In genomic region chr19:42280761-42281174, GRCh38 we compare ENCODE assay signal across 6 cellular contexts.
A peak's percentile ranks its signal among the peaks of the same experiment; 100 is the strongest.
DNase-seq lines count a peak whose midpoint lies in the region; TF ChIP-seq lines count a peak whose summit lies in the region.

No MANE protein-coding gene starts in this region.

- POLR2A ChIA-PET in HEK293T (lab: Yijun Ruan, JAX), result interaction anchor here (1.2 to 6.3 kb wide), 5 partner anchors 22 to 116 kb away, joined by 5 to 140 read pairs (median 8); partner anchors contain the start of genes GSK3A, PAFAH1B3 and PRR19

- no peaks in the 10 kb centered on the region for H3K9me3 ChIP-seq in HUES6 (ENCODE audit: control insufficient read depth, insufficient read depth, low read depth, low read length)
- H3K9me3 ChIP-seq in mucosa of stomach (ENCODE audit: control insufficient read depth, low read length), result no peaks in the 10 kb centered on the region

- H3K27ac ChIP-seq in HUES6 (ENCODE audit: low read depth, low read length), result peak overlapping the region; percentile 72; the same call in 1 of the 2 replicates

- no peaks in the 10 kb centered on the region for H3K36me3 ChIP-seq in HUES6 (ENCODE audit: control insufficient read depth, insufficient read depth, low read length)
- no peaks in the 10 kb centered on the region for H3K36me3 ChIP-seq in mucosa of stomach (ENCODE audit: control insufficient read depth, insufficient read depth, low read length)

- H3K4me3 ChIP-seq in HUES6 (ENCODE audit: low read depth, low read length) (peak overlapping the region; percentile 85), mucosa of stomach (ENCODE audit: low read length) (peak overlapping the region; percentile 79)

- H3K9ac ChIP-seq in HUES6 (ENCODE audit: low read length) (peak overlapping the region; percentile 68), mucosa of stomach (ENCODE audit: low read length) (peak overlapping the region; percentile 61)

- H3K27me3 ChIP-seq in HUES6 (ENCODE audit: control insufficient read depth, insufficient read depth, low read length) (no peaks in the 10 kb centered on the region), mucosa of stomach (ENCODE audit: control insufficient read depth, insufficient read depth, low read length) (no peaks in the 10 kb centered on the region)

- DNase-seq in anterior cingulate cortex (lab: John Stamatoyannopoulos, UW) (peak in 46 of 58 donors; percentile 39 to 88 (median 75)), HEK293T (ENCODE audit: extremely low spot score) (no peak), germinal center (ENCODE audit: low spot score) (no peak), ecto neural progenitor cell (ENCODE audit: low spot score) (no peak)

- H3K4me1 ChIP-seq in HUES6 (ENCODE audit: control insufficient read depth, insufficient read depth, low read length) (peaks cover 44% of the 10 kb centered on the region), mucosa of stomach (ENCODE audit: control insufficient read depth, insufficient read depth, low read length) (peaks cover 59% of the 10 kb centered on the region)

- CTCF ChIA-PET in HEK293T (lab: Yijun Ruan, JAX), result interaction anchor here (2.9 kb wide), 1 partner anchor 35 kb away, joined by 53 read pairs; no protein-coding TSS in a partner anchor

TF ChIP-seq in HEK293T, 16 proteins besides CTCF, POLR2A, EP300 and RAD21:
- TF ChIP-seq FOXM1 (IDR thresholded peaks at IDR 0.05; ENCODE audit: borderline replicate concordance), result no peak

Comparison
In these comparisons a context has a peak if more than half of its experiments do, and no peak if none do; other contexts are left out.
1. DNase-seq: peak in anterior cingulate cortex (46 of 58); none in HEK293T (single experiment), germinal center (single experiment) and ecto neural progenitor cell (single experiment).